8 cellular contexts compared by ENCODE assay signal in the genomic region with DNA sequence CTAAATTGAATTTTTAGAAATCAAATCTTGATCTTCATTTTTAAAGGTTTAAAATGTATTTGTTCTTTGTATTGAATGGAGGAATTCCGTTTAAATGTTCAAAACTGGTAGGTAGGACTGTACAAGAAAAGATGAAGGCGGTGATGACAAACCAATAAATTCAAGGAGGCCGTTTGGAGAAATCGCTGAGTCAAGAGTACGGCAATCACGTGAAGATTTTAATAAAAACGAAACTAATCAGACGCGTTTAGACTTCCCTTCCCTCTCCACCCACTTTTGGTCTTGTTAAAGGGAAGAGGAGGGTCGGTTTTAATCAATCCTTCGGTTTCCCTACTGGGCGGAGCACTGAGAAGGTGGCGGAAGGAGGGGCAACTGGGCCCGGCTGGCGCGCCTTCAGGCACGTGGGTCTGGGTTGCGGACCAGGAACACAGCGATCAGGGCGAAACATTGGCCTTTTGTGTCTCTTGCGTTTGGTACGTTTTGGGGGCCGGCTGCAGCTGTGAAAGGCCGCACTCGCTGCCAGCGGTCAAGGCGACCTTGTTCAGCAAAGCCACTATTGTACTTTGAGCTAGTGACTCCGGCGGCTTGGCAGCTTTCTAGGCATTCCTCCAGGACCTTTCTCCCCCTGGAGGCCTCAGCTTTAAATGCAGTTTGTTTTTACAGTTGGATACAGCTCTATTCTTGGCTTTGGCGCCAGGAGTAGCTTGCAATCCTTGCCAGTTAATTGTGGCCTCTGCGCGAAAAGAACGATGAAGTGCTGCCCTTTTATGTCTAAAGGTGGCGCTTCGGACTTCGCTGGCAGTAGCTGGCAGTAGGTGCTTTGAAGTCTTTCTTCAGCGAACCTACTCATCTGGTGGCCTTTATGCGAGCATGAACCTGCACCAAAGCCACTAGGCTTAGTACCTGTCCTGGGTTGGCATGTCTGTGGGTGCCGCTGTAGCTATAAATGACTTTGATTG.
DNase-seq lines count a peak whose midpoint lies in the region; ATAC-seq and TF ChIP-seq lines count a peak whose summit lies in the region.

No MANE protein-coding gene starts in this region.

- DNase-seq in AG20443 (ENCODE audit: low spot score), result peak; percentile 67
- DNase-seq in NCI-H226, result peak; percentile 66
- DNase-seq in activated CD4-positive, alpha-beta T cell treated with anti-CD3 and anti-CD28 coated beads for 1 hour, result peak; percentile 25
- peak; percentile 77 for DNase-seq in coronary artery (ENCODE audit: low spot score)
- peak; percentile 32 to 36 for DNase-seq in stimulated activated CD4-positive, alpha-beta T cell treated with anti-CD3 and anti-CD28 coated beads, Interleukin-1b, Interleukin-23, amount 100 ng/mL, for 4 hours (ENCODE audit: low read depth in 2 of 2)

- H3K27me3 ChIP-seq in layer of hippocampus (ENCODE audit: control insufficient read depth, insufficient read depth, low read length), result no peaks in the 10 kb centered on the region

- in situ Hi-C loops in GM18951 (cut with MboI; ENCODE audit: low sequenced_read_pairs, unreplicated experiment), result loop anchor here (25.0 kb wide), 1 partner anchor 276 kb away; no protein-coding TSS in a partner anchor

- peak; percentile 72 for ATAC-seq in HG03159 (IDR thresholded peaks at IDR 0.05; ENCODE audit: unreplicated experiment)

- TF ChIP-seq CTCF in coronary artery (IDR thresholded peaks at IDR 0.05), result no peak

- peak overlapping the region; percentile 63 to 89 for H3K27ac ChIP-seq in coronary artery
- peak overlapping the region; percentile 77 for H3K27ac ChIP-seq in layer of hippocampus (ENCODE audit: low read depth, low read length)

- peak overlapping the region; percentile 67 for H3K4me3 ChIP-seq in coronary artery

- TF ChIP-seq POLR2A in GM18951 (IDR thresholded peaks at IDR 0.05; ENCODE audit: extremely low read depth, insufficient read depth, insufficient read length), result peak; percentile 25

Comparison
In these comparisons a context has a peak if more than half of its experiments do, and no peak if none do; other contexts are left out.
1. Peak in every context shown above with its lines: DNase-seq, ATAC-seq, H3K4me3 ChIP-seq and H3K27ac ChIP-seq.
2. DNase-seq: peak in every context shown above with its lines; median percentile 77 in coronary artery; 67 in AG20443; 66 in NCI-H226; 34 in stimulated activated CD4-positive, alpha-beta T cell treated with anti-CD3 and anti-CD28 coated beads, Interleukin-1b, Interleukin-23, amount 100 ng/mL, for 4 hours; 25 in activated CD4-positive, alpha-beta T cell treated with anti-CD3 and anti-CD28 coated beads for 1 hour.